8 cellular contexts compared by ENCODE assay signal in genomic region chr12:103800252-103800771, GRCh38. TPM values are rescaled to one million over a fixed set of nuclear protein-coding genes. Genes with fewer than 3 reads are reported as not detected.
A peak's percentile ranks its signal among the peaks of the same experiment; 100 is the strongest.
DNase-seq lines count a peak whose midpoint lies in the region; ATAC-seq and TF ChIP-seq lines count a peak whose summit lies in the region.

No MANE protein-coding gene starts in this region.

- H3K79me2 ChIP-seq in PC-3 (ENCODE audit: low read length), result peaks cover 6% of the 10 kb centered on the region; the same call in 1 of the 2 replicates

- H2AFZ ChIP-seq in PC-3 (ENCODE audit: low read length), result no peak overlapping the region

- H3K9me3 ChIP-seq in PC-3 (ENCODE audit: low read length), result no peaks in the 10 kb centered on the region

- H3K4me2 ChIP-seq in PC-3 (ENCODE audit: low read length), result no peak overlapping the region

- intact Hi-C loops in PC-3 (cut with micrococcal nuclease), result no loop called here

- H3K4me3 ChIP-seq in PC-3 (ENCODE audit: low read length), result no peak overlapping the region

- ATAC-seq in PC-3, result no peak

- no peaks in the 10 kb centered on the region for H3F3A ChIP-seq in PC-3 (ENCODE audit: low read length, unreplicated experiment)

- no peak overlapping the region for H3K9ac ChIP-seq in PC-3 (ENCODE audit: low read length)

- no peak overlapping the region for H3K27ac ChIP-seq in PC-3 (ENCODE audit: low read length)

- CTCF ChIA-PET in PC-3 (lab: Charles Lee), result no interaction called here

- no TSS peak for BruUV-seq in PC-3 (replicated peaks; lab: Mats Ljungman, UMichigan)

- POLR2A ChIA-PET in PC-3 (lab: Charles Lee; ENCODE audit: unreplicated experiment), result no interaction called here

- no peaks in the 10 kb centered on the region for H3K9me2 ChIP-seq in PC-3 (replicated peaks; ENCODE audit: low read length)

- DNase-seq in DMS53 (lab: John Stamatoyannopoulos, UW) (peak; percentile 88), NCI-H748 treated with DMSO at 0.1 percent for 48 hours (lab: John Stamatoyannopoulos, UW) (peak; percentile 90), fibroblast of peridontal ligament (ENCODE audit: extremely low read depth) (peak; percentile 81), pons (ENCODE audit: low spot score) (peak; percentile 78), NCI-H526 (lab: John Stamatoyannopoulos, UW) (no peak), islet precursor cell (no peak), PC-3 (no peak)
- no peak for DNase-seq in activated naive CD4-positive, alpha-beta T cell treated with anti-CD3 and anti-CD28 coated beads, Interleukin-2, amount 50 U/mL, for 16 hours

- TF ChIP-seq CTCF in PC-3 (conservative IDR thresholded peaks at IDR 0.05; ENCODE audit: low read depth, low read length), result no peak

- H4K20me1 ChIP-seq in PC-3 (ENCODE audit: low read length), result no peaks in the 10 kb centered on the region

- no peaks in the 10 kb centered on the region for H3K27me3 ChIP-seq in PC-3 (ENCODE audit: low read length)

- H3K36me3 ChIP-seq in PC-3 (ENCODE audit: low read depth, low read length), result peaks cover 24% of the 10 kb centered on the region

- H3K4me1 ChIP-seq in PC-3 (ENCODE audit: insufficient read depth, low read length), result peaks cover 38% of the 10 kb centered on the region

RNA-seq across cellular contexts. Expression of gene NT5DC3, which starts 40.7 kb away (rescaled TPM):
- 14.9 and 15.7 TPM in 2 replicates for total RNA-seq in PC-3 (2014; rRNA removed)

Comparison
In these comparisons a context has a peak if more than half of its experiments do, and no peak if none do; other contexts are left out.
1. DNase-seq: peak in DMS53 (single experiment), NCI-H748 treated with DMSO at 0.1 percent for 48 hours (single experiment), fibroblast of peridontal ligament (single experiment) and pons (single experiment); none in NCI-H526 (0 of 2), activated naive CD4-positive, alpha-beta T cell treated with anti-CD3 and anti-CD28 coated beads, Interleukin-2, amount 50 U/mL, for 16 hours (single experiment), islet precursor cell (single experiment) and PC-3 (single experiment).